Comparison of ENCODE assay signal across 24 cellular contexts in genomic region chr12:53191885-53192530, GRCh38. TPM values are rescaled to one million over a fixed set of nuclear protein-coding genes. Genes with fewer than 3 reads are reported as not detected.
DNase-seq lines count a peak whose midpoint lies in the region; ATAC-seq, FAIRE-seq and TF ChIP-seq lines count a peak whose summit lies in the region.
"Had no signal": no experiment of that assay in that cellular context is flagged by ENCODE, and none has a peak within 500 bp of the region (broad histone marks: within the 10 kb centered on the region; RNA-seq: fewer than 3 reads in every experiment).

No MANE protein-coding gene starts in this region.

- H3K4me3 ChIP-seq in GM12878, result no peak overlapping the region
- H3K4me3 ChIP-seq: BLaER1, GM23338, lower lobe of right lung, skin epidermis, upper lobe of right lung had no signal

- peak overlapping the region; percentile 63 for H3K27ac Mint-ChIP-seq in activated T-cell treated with anti-CD3 and anti-CD28 coated beads, Interleukin-2, amount 50 U/mL, for 24 hours
- H3K27ac Mint-ChIP-seq in IgD-negative memory B cell, result peak overlapping the region in 2 of 3 donors; percentile 43 to 78
- H3K27ac Mint-ChIP-seq in naive thymus-derived CD8-positive, alpha-beta T cell, result peak overlapping the region in 6 of 10 donors; percentile 15 to 77 (median 54)
- H3K27ac Mint-ChIP-seq: GM23338 had no signal

- H3K9ac ChIP-seq in GM12878 (ENCODE audit: control insufficient read depth, insufficient read depth, low read length), result no peak overlapping the region
- H3K9ac ChIP-seq: BLaER1 had no signal

- in situ Hi-C loops in GM12878 (cut with MboI), result no loop called here

- SMC1A ChIA-PET in GM12878 (lab: Charles Lee; ENCODE audit: uncharacterized antibody, unreplicated experiment), result interaction anchor here (0.9 to 5.3 kb wide), 3 partner anchors 9 to 16 kb away, joined by 3 to 17 read pairs (median 4); no protein-coding TSS in a partner anchor

- FAIRE-seq in GM12878 (lab: Jason Lieb, UNC), result no peak
- FAIRE-seq: keratinocyte, TTC549 had no signal

- BruUV-seq in GM12878 (replicated peaks; lab: Mats Ljungman, UMichigan), result TSS peak; percentile 69

- POLR2A ChIA-PET in GM12878 (lab: Charles Lee), result no interaction called here
- POLR2A ChIA-PET in naive thymus-derived CD8-positive, alpha-beta T cell (lab: Charles Lee), result interaction anchor here (0.6 to 17.2 kb wide), 6 partner anchors 11 to 150 kb away, joined by 3 to 338 read pairs (median 6); partner anchors contain the start of genes CSAD, ITGB7, SPRYD3 and ZNF740

- RAD21 ChIA-PET in GM12878 (lab: Charles Lee; ENCODE audit: unreplicated experiment), result no interaction called here

- intact Hi-C loops in GM12878 (cut with micrococcal nuclease; ENCODE audit: unreplicated experiment), result no loop called here

- no peak for DNase-seq in activated T-cell treated with anti-CD3 and anti-CD28 coated beads, Interleukin-2, amount 50 U/mL, for 24 hours
- DNase-seq in activated T-cell treated with anti-CD3 and anti-CD28 coated beads, Interleukin-2, amount 50 U/mL, for 48 hours, result no peak
- DNase-seq in GM12878 (ENCODE audit: low read depth, low spot score), result no peak
- no peak for DNase-seq in naive thymus-derived CD8-positive, alpha-beta T cell
- DNase-seq in stimulated activated naive CD4-positive, alpha-beta T cell (lab: John Stamatoyannopoulos, UW), result no peak
- no peak for DNase-seq in OCI-M2 (lab: John Stamatoyannopoulos, UW; ENCODE audit: unreplicated experiment)
- DNase-seq: activated gamma-delta T cell, anterior cingulate cortex, dermis blood vessel endothelial cell, GF-D8, KBM-7, lower lobe of right lung, NCI-H1436, NCI-H510A, nucleus accumbens, substantia nigra, upper lobe of right lung had no signal

- no peak for TF ChIP-seq CTCF in GM12878 (IDR thresholded peaks at IDR 0.05 in 2 of 3, conservative IDR thresholded peaks at IDR 0.05 in 1 of 3; ENCODE audit: control insufficient read depth in 2 of 3, extremely low read depth in 1 of 3, insufficient read depth in 1 of 3, low read depth in 3 of 3, low read length in 3 of 3)

- no peak for ATAC-seq in GM12878
- no peak for ATAC-seq in naive thymus-derived CD8-positive, alpha-beta T cell
- no peak for ATAC-seq in GM18858 (IDR thresholded peaks at IDR 0.05; ENCODE audit: unreplicated experiment)
- ATAC-seq: GM23338, lower lobe of right lung, upper lobe of right lung had no signal

- TF ChIP-seq POLR2A in GM12878 (IDR thresholded peaks at IDR 0.05; ENCODE audit: low read depth, low read length), result peak; percentile 50

- H2AFZ ChIP-seq in GM12878 (ENCODE audit: control insufficient read depth, low read depth, low read length), result no peak overlapping the region
- H2AFZ ChIP-seq: GM23338 had no signal

- no peaks in the 10 kb centered on the region for H3K79me2 ChIP-seq in GM12878 (ENCODE audit: control insufficient read depth, insufficient read depth, low read length)

- H3K4me1 Mint-ChIP-seq in activated T-cell treated with anti-CD3 and anti-CD28 coated beads, Interleukin-2, amount 50 U/mL, for 24 hours (ENCODE audit: low read depth), result peaks cover 32% of the 10 kb centered on the region
- H3K4me1 Mint-ChIP-seq in IgD-negative memory B cell, result peaks cover 10 to 11% (median 10%) of the 10 kb centered on the region in 3 donors
- peaks cover 23 to 55% (median 31%) of the 10 kb centered on the region in 4 donors for H3K4me1 Mint-ChIP-seq in naive thymus-derived CD8-positive, alpha-beta T cell

- H3K36me3 ChIP-seq in GM12878 (ENCODE audit: control insufficient read depth in 2 of 2, insufficient read depth in 2 of 2, low read length in 1 of 2), result peaks cover 48 to 62% of the 10 kb centered on the region in 2 experiments

- no peaks in the 10 kb centered on the region for H3K4me1 ChIP-seq in GM12878 (ENCODE audit: control insufficient read depth, insufficient read depth, low read length)

- H3K27me3 Mint-ChIP-seq in activated T-cell treated with anti-CD3 and anti-CD28 coated beads, Interleukin-2, amount 50 U/mL, for 24 hours, result no peaks in the 10 kb centered on the region
- no peaks in the 10 kb centered on the region for H3K27me3 Mint-ChIP-seq in IgD-negative memory B cell
- H3K27me3 Mint-ChIP-seq in naive thymus-derived CD8-positive, alpha-beta T cell, result no peaks in the 10 kb centered on the region

- H3K27ac ChIP-seq in GM12878 (ENCODE audit: control insufficient read depth, insufficient read depth), result no peak overlapping the region
- H3K27ac ChIP-seq: BLaER1, lower lobe of right lung, skin epidermis, upper lobe of right lung had no signal

- H3K4me2 ChIP-seq in GM12878 (ENCODE audit: control insufficient read depth, insufficient read depth), result no peak overlapping the region
- H3K4me2 ChIP-seq: BLaER1, GM23338 had no signal

- CTCF ChIA-PET in GM12878 (lab: Yijun Ruan, JAX), result interaction anchor here (0.8 to 5.8 kb wide), 4 partner anchors 8 to 32 kb away, joined by 3 to 50 read pairs (median 10); no protein-coding TSS in a partner anchor

- TF ChIP-seq EP300 in GM12878 (IDR thresholded peaks at IDR 0.05; ENCODE audit: borderline replicate concordance in 1 of 2, control insufficient read depth in 1 of 2, low read depth in 2 of 2, low read length in 2 of 2), result no peak

- no peaks in the 10 kb centered on the region for H3K9me3 ChIP-seq in GM12878 (replicated peaks; ENCODE audit: control insufficient read depth, insufficient read depth, low read length)
- H3K9me3 ChIP-seq: BLaER1, lower lobe of right lung, upper lobe of right lung had no signal

- no peaks in the 10 kb centered on the region for H4K20me1 ChIP-seq in GM12878 (ENCODE audit: control insufficient read depth, insufficient read depth)

- H3K36me3 Mint-ChIP-seq in activated T-cell treated with anti-CD3 and anti-CD28 coated beads, Interleukin-2, amount 50 U/mL, for 24 hours (ENCODE audit: low read depth), result peaks cover 96% of the 10 kb centered on the region
- H3K36me3 Mint-ChIP-seq in IgD-negative memory B cell, result peaks cover 4% of the 10 kb centered on the region
- peaks cover 0 to 86% (median 7%) of the 10 kb centered on the region in 3 donors for H3K36me3 Mint-ChIP-seq in naive thymus-derived CD8-positive, alpha-beta T cell

- no peak overlapping the region for H3K4me3 Mint-ChIP-seq in activated T-cell treated with anti-CD3 and anti-CD28 coated beads, Interleukin-2, amount 50 U/mL, for 24 hours
- H3K4me3 Mint-ChIP-seq in IgD-negative memory B cell, result no peak overlapping the region
- peak overlapping the region in 1 of 10 donors; percentile 15 for H3K4me3 Mint-ChIP-seq in naive thymus-derived CD8-positive, alpha-beta T cell
- H3K4me3 Mint-ChIP-seq: GM23338 had no signal

- H3K27me3 ChIP-seq in GM12878 (replicated peaks in 1 of 2; ENCODE audit: control insufficient read depth in 2 of 2, insufficient read depth in 2 of 2, low read length in 1 of 2), result no peaks in the 10 kb centered on the region
- H3K27me3 ChIP-seq: BLaER1, upper lobe of right lung had no signal

- TF ChIP-seq RAD21 in GM12878 (IDR thresholded peaks at IDR 0.05; ENCODE audit: insufficient read depth, low read depth, low read length), result no peak

- H3K9me3 Mint-ChIP-seq in activated T-cell treated with anti-CD3 and anti-CD28 coated beads, Interleukin-2, amount 50 U/mL, for 24 hours, result no peaks in the 10 kb centered on the region
- H3K9me3 Mint-ChIP-seq in IgD-negative memory B cell, result no peaks in the 10 kb centered on the region
- H3K9me3 Mint-ChIP-seq in naive thymus-derived CD8-positive, alpha-beta T cell, result no peaks in the 10 kb centered on the region
- H3K9me3 Mint-ChIP-seq: GM23338 had no signal

- 94% methylated on average over 14 of the region's 14 CpGs for WGBS in GM12878 (ENCODE audit: insufficient coverage, insufficient replicate concordance, low lambda C conversion rate, missing lambda C conversion rate)

RNA-seq across cellular contexts. Expression of gene CSAD, which starts 11.3 kb away (rescaled TPM):
- 0.58 TPM for polyA plus RNA-seq in IgD-negative memory B cell
- total RNA-seq in GM12878 (2013; cell fraction: nucleolus; rRNA removed), result 35.3 and 40.5 TPM in 2 replicates
- total RNA-seq in GM12878 (2014; rRNA removed), result 7.0 and 12.5 TPM in 2 replicates
- total RNA-seq in GM12878 (2014; rRNA removed; fragmentation: Illumina TruSeq; extraction: Trizol), result 5.4 and 6.7 TPM in 2 replicates
- total RNA-seq in GM12878 (2021), result 6.1 and 9.3 TPM in 2 replicates
- 9.2 TPM for polyA plus RNA-seq in GM12878 (2011; ENCODE audit: low read depth)
- polyA plus RNA-seq in GM12878 (2011; rRNA removed), result 14.4 and 19.1 TPM in 2 replicates
- 14.6 and 22.7 TPM in 2 replicates for polyA plus RNA-seq in GM12878 (2011; cell fraction: cytosol; rRNA removed)
- 73.6 and 82.3 TPM in 2 replicates for polyA plus RNA-seq in GM12878 (2011; cell fraction: nucleus; rRNA removed)
- polyA plus RNA-seq in GM12878 (2012), result 13.3 and 15.1 TPM in 2 replicates
- 12.3 and 12.7 TPM in 2 replicates for polyA plus RNA-seq in GM12878 (2014; fragmentation: Illumina TruSeq; extraction: Trizol)
- 1 to 10 TPM; 1.2 to 2.0 TPM for polyA plus RNA-seq in GM12878 (2014; fragmentation: Nextera tagmentation; extraction: Ambion mirVana)
- polyA plus RNA-seq in GM12878 (2014; rRNA removed), result 20.0 and 20.4 TPM in 2 replicates
- polyA plus RNA-seq in GM12878 (2016; fragmentation: Nextera tagmentation; extraction: Ambion mirVana), result 1 to 10 TPM; 1.1 to 2.4 TPM
- 13.1 and 15.2 TPM in 2 replicates for polyA minus RNA-seq in GM12878 (2011; rRNA and poly(A)+ RNA removed)
- polyA minus RNA-seq in GM12878 (2011; cell fraction: cytosol; rRNA and poly(A)+ RNA removed), result 4.9 and 6.8 TPM in 2 replicates
- 11.6 and 18.4 TPM in 2 replicates for polyA minus RNA-seq in GM12878 (2011; cell fraction: nucleus; rRNA and poly(A)+ RNA removed)
- 10 to 100 TPM; 50.8 to 53.4 TPM for total RNA-seq in naive thymus-derived CD8-positive, alpha-beta T cell
- polyA plus RNA-seq in naive thymus-derived CD8-positive, alpha-beta T cell, result 1 to 10 TPM; 1.1 to 1.3 (median 1.2) TPM

RNA-seq across cellular contexts. Expression of gene ZNF740, which starts 11.5 kb away (rescaled TPM):
- polyA plus RNA-seq in IgD-negative memory B cell, result 5.0 TPM
- total RNA-seq in GM12878 (2013; cell fraction: nucleolus; rRNA removed), result 112 and 115 TPM in 2 replicates
- total RNA-seq in GM12878 (2014; rRNA removed), result 11.6 and 12.6 TPM in 2 replicates
- 9.9 and 11.8 TPM in 2 replicates for total RNA-seq in GM12878 (2014; rRNA removed; fragmentation: Illumina TruSeq; extraction: Trizol)
- total RNA-seq in GM12878 (2021), result 29.0 and 33.6 TPM in 2 replicates
- 10.5 TPM for polyA plus RNA-seq in GM12878 (2011; ENCODE audit: low read depth)
- polyA plus RNA-seq in GM12878 (2011; rRNA removed), result 29.5 and 30.9 TPM in 2 replicates
- polyA plus RNA-seq in GM12878 (2011; cell fraction: cytosol; rRNA removed), result 17.7 and 18.8 TPM in 2 replicates
- polyA plus RNA-seq in GM12878 (2011; cell fraction: nucleus; rRNA removed), result 63.5 and 111 TPM in 2 replicates
- 14.3 and 14.7 TPM in 2 replicates for polyA plus RNA-seq in GM12878 (2012)
- polyA plus RNA-seq in GM12878 (2014; fragmentation: Illumina TruSeq; extraction: Trizol), result 14.2 and 21.6 TPM in 2 replicates
- polyA plus RNA-seq in GM12878 (2014; fragmentation: Nextera tagmentation; extraction: Ambion mirVana), result 1 to 10 TPM; 1.4 to 1.8 TPM
- 12.9 and 19.1 TPM in 2 replicates for polyA plus RNA-seq in GM12878 (2014; rRNA removed)
- polyA plus RNA-seq in GM12878 (2016; fragmentation: Nextera tagmentation; extraction: Ambion mirVana), result 1 to 10 TPM; 4.1 to 5.6 TPM
- 29.5 and 32.2 TPM in 2 replicates for polyA minus RNA-seq in GM12878 (2011; rRNA and poly(A)+ RNA removed)
- polyA minus RNA-seq in GM12878 (2011; cell fraction: cytosol; rRNA and poly(A)+ RNA removed), result 7.1 and 7.5 TPM in 2 replicates
- polyA minus RNA-seq in GM12878 (2011; cell fraction: nucleus; rRNA and poly(A)+ RNA removed), result 57.9 and 58.6 TPM in 2 replicates
- total RNA-seq in naive thymus-derived CD8-positive, alpha-beta T cell, result 100 to 1,000 TPM; 112 to 113 TPM
- polyA plus RNA-seq in naive thymus-derived CD8-positive, alpha-beta T cell, result 1 to 10 TPM; 2.8 to 3.5 (median 3.1) TPM

RNA-seq across cellular contexts. Expression of gene ITGB7, which starts 15.0 kb away (rescaled TPM):
- polyA plus RNA-seq in IgD-negative memory B cell (238 TPM), GM12878 (2011; rRNA removed) (130 and 234 TPM in 2 replicates), GM12878 (2014; fragmentation: Illumina TruSeq; extraction: Trizol) (95.4 and 174 TPM in 2 replicates), GM12878 (2014; fragmentation: Nextera tagmentation; extraction: Ambion mirVana) (10 to 100 TPM; 54.5 to 99.5 TPM), GM12878 (2014; rRNA removed) (282 and 333 TPM in 2 replicates), GM12878 (2016; fragmentation: Nextera tagmentation; extraction: Ambion mirVana) (100 to 1,000 TPM; 269 to 332 TPM)
- 215 and 221 TPM in 2 replicates for total RNA-seq in GM12878 (2013; cell fraction: nucleolus; rRNA removed)
- total RNA-seq in GM12878 (2014; rRNA removed) (366 and 425 TPM in 2 replicates), GM12878 (2014; rRNA removed; fragmentation: Illumina TruSeq; extraction: Trizol) (158 and 166 TPM in 2 replicates), GM12878 (2021) (459 and 487 TPM in 2 replicates)
- polyA plus RNA-seq in GM12878 (2011; ENCODE audit: low read depth), result 81.6 TPM
- polyA plus RNA-seq in GM12878 (2011; cell fraction: cytosol; rRNA removed), result 334 and 445 TPM in 2 replicates
- 940 and 958 TPM in 2 replicates for polyA plus RNA-seq in GM12878 (2011; cell fraction: nucleus; rRNA removed)
- 135 and 178 TPM in 2 replicates for polyA plus RNA-seq in GM12878 (2012)
- polyA minus RNA-seq in GM12878 (2011; rRNA and poly(A)+ RNA removed), result 281 and 434 TPM in 2 replicates
- polyA minus RNA-seq in GM12878 (2011; cell fraction: cytosol; rRNA and poly(A)+ RNA removed), result 164 and 179 TPM in 2 replicates
- 164 and 235 TPM in 2 replicates for polyA minus RNA-seq in GM12878 (2011; cell fraction: nucleus; rRNA and poly(A)+ RNA removed)
- total RNA-seq in naive thymus-derived CD8-positive, alpha-beta T cell, result 100 to 1,000 TPM; 353 to 362 TPM
- 100 to 1,000 TPM; 202 to 219 (median 206) TPM for polyA plus RNA-seq in naive thymus-derived CD8-positive, alpha-beta T cell
- total RNA-seq: GM23338 had no signal

RNA-seq across cellular contexts. Expression of gene RARG, which starts 40.0 kb away (rescaled TPM):
- polyA plus RNA-seq in IgD-negative memory B cell (4.8 TPM), GM12878 (2011; rRNA removed) (4.5 and 8.1 TPM in 2 replicates), GM12878 (2014; fragmentation: Illumina TruSeq; extraction: Trizol) (2.6 and 4.2 TPM in 2 replicates), GM12878 (2014; fragmentation: Nextera tagmentation; extraction: Ambion mirVana) (under 1 TPM; 0.27 to 0.60 TPM), GM12878 (2014; rRNA removed) (7.2 and 8.0 TPM in 2 replicates), GM12878 (2016; fragmentation: Nextera tagmentation; extraction: Ambion mirVana) (1 to 10 TPM; 3.8 to 6.0 TPM)
- 12.2 and 13.4 TPM in 2 replicates for total RNA-seq in GM12878 (2013; cell fraction: nucleolus; rRNA removed)
- total RNA-seq in GM12878 (2014; rRNA removed) (3.4 and 4.0 TPM in 2 replicates), GM12878 (2014; rRNA removed; fragmentation: Illumina TruSeq; extraction: Trizol) (3.0 and 3.9 TPM in 2 replicates), GM12878 (2021) (7.3 and 8.7 TPM in 2 replicates)
- 0.72 TPM for polyA plus RNA-seq in GM12878 (2011; ENCODE audit: low read depth)
- polyA plus RNA-seq in GM12878 (2011; cell fraction: cytosol; rRNA removed), result 9.2 and 13.2 TPM in 2 replicates
- 34.2 and 38.3 TPM in 2 replicates for polyA plus RNA-seq in GM12878 (2011; cell fraction: nucleus; rRNA removed)
- 2.5 and 2.9 TPM in 2 replicates for polyA plus RNA-seq in GM12878 (2012)
- 12.3 and 13.9 TPM in 2 replicates for polyA minus RNA-seq in GM12878 (2011; rRNA and poly(A)+ RNA removed)
- polyA minus RNA-seq in GM12878 (2011; cell fraction: cytosol; rRNA and poly(A)+ RNA removed), result 7.5 and 8.3 TPM in 2 replicates
- polyA minus RNA-seq in GM12878 (2011; cell fraction: nucleus; rRNA and poly(A)+ RNA removed), result 9.1 and 18.5 TPM in 2 replicates
- total RNA-seq in naive thymus-derived CD8-positive, alpha-beta T cell, result 10 to 100 TPM; 57.8 to 60.4 TPM
- 10 to 100 TPM in 1 of 3 donors, 1 to 10 TPM in 2; 1.6 to 12.7 (median 3.8) TPM for polyA plus RNA-seq in naive thymus-derived CD8-positive, alpha-beta T cell
